ENCODE assay signal across 6 cellular contexts in genomic region chr9:101504188-101504587, GRCh38.
"Had no signal": no experiment of that assay in that cellular context is flagged by ENCODE, and none has a peak within 500 bp of the region (broad histone marks: within the 10 kb centered on the region; RNA-seq: fewer than 3 reads in every experiment).

No MANE protein-coding gene starts in this region.

- H3K27ac ChIP-seq: HL-60 had no signal

- H3K4me3 ChIP-seq: K562 had no signal

- H3K4me3 Mint-ChIP-seq: IgD-negative memory B cell had no signal

- H3K27ac Mint-ChIP-seq: IgD-negative memory B cell had no signal

- DNase-seq: IMR-90, KBM-7 had no signal

- H3K36me3 Mint-ChIP-seq: IgD-negative memory B cell had no signal

- H3K4me1 Mint-ChIP-seq: IgD-negative memory B cell had no signal

- ATAC-seq: HepG2, K562 had no signal

- H3K9me3 Mint-ChIP-seq: IgD-negative memory B cell had no signal
